Comparison of ENCODE assay signal across 9 cellular contexts in genomic region chr2:202034249-202035088, GRCh38. TPM values are rescaled to one million over a fixed set of nuclear protein-coding genes. Genes with fewer than 3 reads are reported as not detected.
A peak's percentile ranks its signal among the peaks of the same experiment; 100 is the strongest.
DNase-seq lines count a peak whose midpoint lies in the region; ATAC-seq and TF ChIP-seq lines count a peak whose summit lies in the region.
"Had no signal": no experiment of that assay in that cellular context is flagged by ENCODE, and none has a peak within 500 bp of the region (broad histone marks: within the 10 kb centered on the region; RNA-seq: fewer than 3 reads in every experiment).

No MANE protein-coding gene starts in this region.

- intact Hi-C loops in Right ventricle myocardium inferior (cut with DNase I), result loop anchor here (5.0 to 10.0 kb wide), 3 partner anchors 128 to 252 kb away; partner anchors contain the start of gene ALS2
- intact Hi-C loops in cardiac septum (cut with DNase I), result loop anchor here (5.0 to 10.0 kb wide), 4 partner anchors 118 to 252 kb away; partner anchors contain the start of gene ALS2

- peak; percentile 1 for ATAC-seq in Right ventricle myocardium inferior
- peak; percentile 6 for ATAC-seq in HG03103 (IDR thresholded peaks at IDR 0.05; ENCODE audit: low read depth, unreplicated experiment)
- ATAC-seq in SK-N-SH treated with all-trans-retinoic acid at 6 μM for 48 hours, result peak; percentile 9
- peak; percentile 9 for ATAC-seq in stimulated activated effector memory CD8-positive, alpha-beta T cell treated with anti-CD3 and anti-CD28 coated beads, Interleukin-12 subunit alpha, Interleukin-12 subunit beta, amount 100 ng/mL, for 72 hours
- no peak for ATAC-seq in GM21515 (IDR thresholded peaks at IDR 0.05; ENCODE audit: unreplicated experiment)

- H3K36me3 Mint-ChIP-seq in stimulated activated effector memory CD8-positive, alpha-beta T cell treated with anti-CD3 and anti-CD28 coated beads, Interleukin-12 subunit alpha, Interleukin-12 subunit beta, amount 100 ng/mL, for 72 hours, result no peaks in the 10 kb centered on the region

- H3K27ac Mint-ChIP-seq in stimulated activated effector memory CD8-positive, alpha-beta T cell treated with anti-CD3 and anti-CD28 coated beads, Interleukin-12 subunit alpha, Interleukin-12 subunit beta, amount 100 ng/mL, for 72 hours, result no peak overlapping the region

- no peak for DNase-seq in Right ventricle myocardium inferior (ENCODE audit: missing footprints)
- DNase-seq in cardiac septum (ENCODE audit: low spot score), result no peak
- DNase-seq in T47D (ENCODE audit: low read depth in 1 of 2, low spot score in 1 of 2), result peak; percentile 19 to 69
- DNase-seq in kidney tubule cell (ENCODE audit: low spot score), result peak; percentile 49
- peak; percentile 17 to 59 for DNase-seq in stimulated activated effector memory CD8-positive, alpha-beta T cell treated with anti-CD3 and anti-CD28 coated beads, Interleukin-12 subunit alpha, Interleukin-12 subunit beta, amount 100 ng/mL, for 72 hours (ENCODE audit: low spot score in 2 of 2)

- H3K4me3 Mint-ChIP-seq in stimulated activated effector memory CD8-positive, alpha-beta T cell treated with anti-CD3 and anti-CD28 coated beads, Interleukin-12 subunit alpha, Interleukin-12 subunit beta, amount 100 ng/mL, for 72 hours, result no peak overlapping the region

- H3K4me1 Mint-ChIP-seq in stimulated activated effector memory CD8-positive, alpha-beta T cell treated with anti-CD3 and anti-CD28 coated beads, Interleukin-12 subunit alpha, Interleukin-12 subunit beta, amount 100 ng/mL, for 72 hours, result peaks cover 9% of the 10 kb centered on the region

- H3K9me3 Mint-ChIP-seq in stimulated activated effector memory CD8-positive, alpha-beta T cell treated with anti-CD3 and anti-CD28 coated beads, Interleukin-12 subunit alpha, Interleukin-12 subunit beta, amount 100 ng/mL, for 72 hours, result no peaks in the 10 kb centered on the region

- in situ Hi-C loops in T47D (cut with HindIII; ENCODE audit: low pct_unique_long_range_greater_than_20kb, low sequenced_read_pairs), result no loop called here

TF ChIP-seq in SK-N-SH treated with all-trans-retinoic acid at 6 μM for 48 hours, 23 proteins besides CTCF, POLR2A, EP300 and RAD21:
- TF ChIP-seq PATZ1 (CRISPR knock-in tag; IDR thresholded peaks at IDR 0.05; ENCODE audit: borderline replicate concordance), result no peak
- no peak for TF ChIP-seq ZNF565 (CRISPR knock-in tag; conservative IDR thresholded peaks at IDR 0.05; ENCODE audit: low read depth)
- 0 out of 2 replicates have a peak, but pooled peaks have one; percentile 17 for TF ChIP-seq ZNF8 (CRISPR knock-in tag; IDR thresholded peaks at IDR 0.05)
- TF ChIP-seq SNAI2 (CRISPR knock-in tag; IDR thresholded peaks at IDR 0.05), result no peak

RNA-seq across cellular contexts. Expression of gene FZD7, which starts 0.8 kb away (rescaled TPM):
- total RNA-seq in Right ventricle myocardium inferior, result 24.2 TPM
- 34.7 TPM for total RNA-seq in cardiac septum

RNA-seq across cellular contexts. Expression of gene KIAA2012, which starts 38.6 kb away (rescaled TPM):
- not detected for total RNA-seq in Right ventricle myocardium inferior
- total RNA-seq in cardiac septum, result not detected
- total RNA-seq: pulmonary artery endothelial cell had no signal

Comparison
In these comparisons a context has a peak if more than half of its experiments do, and no peak if none do; other contexts are left out.
1. DNase-seq: peak in T47D (2 of 2), kidney tubule cell (single experiment) and stimulated activated effector memory CD8-positive, alpha-beta T cell treated with anti-CD3 and anti-CD28 coated beads, Interleukin-12 subunit alpha, Interleukin-12 subunit beta, amount 100 ng/mL, for 72 hours (2 of 2); none in Right ventricle myocardium inferior (single experiment) and cardiac septum (single experiment).